Comparison of ENCODE assay signal across 25 cellular contexts in genomic region chr7:41842956-41843355, GRCh38.
DNase-seq lines count a peak whose midpoint lies in the region; ATAC-seq, FAIRE-seq and TF ChIP-seq lines count a peak whose summit lies in the region.
"Had no signal": no experiment of that assay in that cellular context is flagged by ENCODE, and none has a peak within 500 bp of the region (broad histone marks: within the 10 kb centered on the region; RNA-seq: fewer than 3 reads in every experiment).

No MANE protein-coding gene starts in this region.

- TF ChIP-seq POLR2A in H54 (IDR thresholded peaks at IDR 0.05; ENCODE audit: low read depth, low read length): no peak

- H3K36me3 Mint-ChIP-seq in natural killer cell: no peaks in the 10 kb centered on the region
- H3K36me3 Mint-ChIP-seq: CD14-positive monocyte; CD4-positive, alpha-beta memory T cell; CD4-positive, CD25-positive, alpha-beta regulatory T cell; CD8-positive, alpha-beta memory T cell had no signal

- H3K27me3 ChIP-seq in bronchial epithelial cell (ENCODE audit: control insufficient read depth, insufficient read depth, low read length): no peaks in the 10 kb centered on the region
- H3K27me3 ChIP-seq in foreskin keratinocyte: no peaks in the 10 kb centered on the region
- H3K27me3 ChIP-seq: BE2C, BLaER1 had no signal

- no peaks in the 10 kb centered on the region for H3K4me1 Mint-ChIP-seq in natural killer cell
- H3K4me1 Mint-ChIP-seq: CD4-positive, alpha-beta memory T cell; CD4-positive, CD25-positive, alpha-beta regulatory T cell; CD8-positive, alpha-beta memory T cell had no signal

- peaks cover 4% of the 10 kb centered on the region for H3K4me1 ChIP-seq in foreskin keratinocyte
- H3K4me1 ChIP-seq: BE2C, BLaER1 had no signal

- H3K27me3 Mint-ChIP-seq in natural killer cell (ENCODE audit: low read depth in 2 of 2): no peaks in the 10 kb centered on the region
- H3K27me3 Mint-ChIP-seq: CD4-positive, alpha-beta memory T cell; CD4-positive, CD25-positive, alpha-beta regulatory T cell had no signal

- no peak overlapping the region for H3K4me3 ChIP-seq in bronchial epithelial cell (ENCODE audit: low read depth, low read length)
- H3K4me3 ChIP-seq: BLaER1 had no signal

- peak; percentile 71 for FAIRE-seq in H54 (lab: Jason Lieb, UNC)
- no peak for FAIRE-seq in bronchial epithelial cell (lab: Jason Lieb, UNC)
- FAIRE-seq: A204.1, GM12891, GM19239 had no signal

- peaks cover 0 to 2% of the 10 kb centered on the region in 2 donors for H3K9me3 Mint-ChIP-seq in natural killer cell

- intact Hi-C loops in natural killer cell (cut with micrococcal nuclease): no loop called here

- no peak overlapping the region for H3K4me3 Mint-ChIP-seq in natural killer cell
- H3K4me3 Mint-ChIP-seq: CD14-positive monocyte; CD4-positive, alpha-beta memory T cell; CD4-positive, CD25-positive, alpha-beta regulatory T cell; CD8-positive, alpha-beta memory T cell had no signal

- no peak overlapping the region for H3K27ac ChIP-seq in foreskin keratinocyte
- H3K27ac ChIP-seq: BLaER1 had no signal

- TF ChIP-seq CTCF in bronchial epithelial cell (IDR thresholded peaks at IDR 0.05; ENCODE audit: insufficient read depth, low read length, severe bottlenecking) (no peak), foreskin keratinocyte (conservative IDR thresholded peaks at IDR 0.05) (no peak), natural killer cell (IDR thresholded peaks at IDR 0.05) (no peak)

- DNase-seq in H54 (ENCODE audit: insufficient read length, low spot score): no peak
- DNase-seq in bronchial epithelial cell (ENCODE audit: low read depth): peak; percentile 68
- DNase-seq in foreskin keratinocyte: peak; percentile 40 to 72
- DNase-seq in natural killer cell: no peak
- no peak for DNase-seq in NCI-H748 treated with DMSO at 0.1 percent for 48 hours (lab: John Stamatoyannopoulos, UW)
- DNase-seq: 8988T; ACHN; BE2C; C1 segment of cervical spinal cord; CD4-positive, alpha-beta memory T cell; CD4-positive, CD25-positive, alpha-beta regulatory T cell; CD8-positive, alpha-beta memory T cell; COR-L47; DMS 273 treated with DMSO at 0.1 percent for 48 hours; DMS153; DMS53; DMS79; DND-41; EL; GF-D8 had no signal

- H3K27ac Mint-ChIP-seq in natural killer cell: no peak overlapping the region
- H3K27ac Mint-ChIP-seq: CD4-positive, alpha-beta memory T cell; CD4-positive, CD25-positive, alpha-beta regulatory T cell; CD8-positive, alpha-beta memory T cell had no signal

- no peaks in the 10 kb centered on the region for H3K36me3 ChIP-seq in bronchial epithelial cell (ENCODE audit: control insufficient read depth, insufficient read depth, low read length)
- H3K36me3 ChIP-seq: BE2C, BLaER1 had no signal

- ATAC-seq in foreskin keratinocyte (no peak), natural killer cell (no peak)

Comparison
In these comparisons a context has a peak if more than half of its experiments do, and no peak if none do; other contexts are left out.
1. DNase-seq: peak in bronchial epithelial cell (single experiment) and foreskin keratinocyte (2 of 2); none in H54 (single experiment), natural killer cell (single experiment) and NCI-H748 treated with DMSO at 0.1 percent for 48 hours (single experiment).